In the genomic region with DNA sequence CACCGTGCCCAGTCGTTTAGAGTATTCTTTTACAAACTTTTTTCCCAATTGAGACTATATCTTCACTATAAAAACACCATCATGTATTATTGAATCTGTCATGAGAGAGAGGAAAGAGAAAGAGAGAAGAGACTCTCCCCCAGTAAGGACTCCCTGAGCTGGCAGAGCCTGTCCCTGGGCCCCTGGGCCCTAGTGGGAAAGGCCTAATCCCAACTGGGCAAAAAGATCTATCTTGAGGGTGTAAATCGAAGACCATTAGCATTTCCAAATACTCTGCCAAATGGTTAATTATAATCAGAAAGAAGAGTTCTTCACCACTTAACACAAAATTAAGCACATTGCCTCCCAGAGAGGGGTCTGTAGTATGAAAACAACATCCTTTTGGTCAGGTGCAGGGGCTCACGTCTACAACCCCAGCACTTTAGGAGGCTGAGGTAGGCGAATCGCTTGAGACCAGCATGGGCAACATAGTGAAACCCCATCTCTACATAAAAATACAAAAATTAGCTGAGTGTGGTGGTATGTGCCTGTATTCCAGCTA, we compare ENCODE assay signal across 1 cellular context.
TF ChIP-seq lines count a peak whose summit lies in the region.

No MANE protein-coding gene starts in this region.

TF ChIP-seq in WTC11, 78 proteins besides CTCF, POLR2A, EP300 and RAD21 (continued from another document and continues in another):
- TF ChIP-seq, protein P1, sequence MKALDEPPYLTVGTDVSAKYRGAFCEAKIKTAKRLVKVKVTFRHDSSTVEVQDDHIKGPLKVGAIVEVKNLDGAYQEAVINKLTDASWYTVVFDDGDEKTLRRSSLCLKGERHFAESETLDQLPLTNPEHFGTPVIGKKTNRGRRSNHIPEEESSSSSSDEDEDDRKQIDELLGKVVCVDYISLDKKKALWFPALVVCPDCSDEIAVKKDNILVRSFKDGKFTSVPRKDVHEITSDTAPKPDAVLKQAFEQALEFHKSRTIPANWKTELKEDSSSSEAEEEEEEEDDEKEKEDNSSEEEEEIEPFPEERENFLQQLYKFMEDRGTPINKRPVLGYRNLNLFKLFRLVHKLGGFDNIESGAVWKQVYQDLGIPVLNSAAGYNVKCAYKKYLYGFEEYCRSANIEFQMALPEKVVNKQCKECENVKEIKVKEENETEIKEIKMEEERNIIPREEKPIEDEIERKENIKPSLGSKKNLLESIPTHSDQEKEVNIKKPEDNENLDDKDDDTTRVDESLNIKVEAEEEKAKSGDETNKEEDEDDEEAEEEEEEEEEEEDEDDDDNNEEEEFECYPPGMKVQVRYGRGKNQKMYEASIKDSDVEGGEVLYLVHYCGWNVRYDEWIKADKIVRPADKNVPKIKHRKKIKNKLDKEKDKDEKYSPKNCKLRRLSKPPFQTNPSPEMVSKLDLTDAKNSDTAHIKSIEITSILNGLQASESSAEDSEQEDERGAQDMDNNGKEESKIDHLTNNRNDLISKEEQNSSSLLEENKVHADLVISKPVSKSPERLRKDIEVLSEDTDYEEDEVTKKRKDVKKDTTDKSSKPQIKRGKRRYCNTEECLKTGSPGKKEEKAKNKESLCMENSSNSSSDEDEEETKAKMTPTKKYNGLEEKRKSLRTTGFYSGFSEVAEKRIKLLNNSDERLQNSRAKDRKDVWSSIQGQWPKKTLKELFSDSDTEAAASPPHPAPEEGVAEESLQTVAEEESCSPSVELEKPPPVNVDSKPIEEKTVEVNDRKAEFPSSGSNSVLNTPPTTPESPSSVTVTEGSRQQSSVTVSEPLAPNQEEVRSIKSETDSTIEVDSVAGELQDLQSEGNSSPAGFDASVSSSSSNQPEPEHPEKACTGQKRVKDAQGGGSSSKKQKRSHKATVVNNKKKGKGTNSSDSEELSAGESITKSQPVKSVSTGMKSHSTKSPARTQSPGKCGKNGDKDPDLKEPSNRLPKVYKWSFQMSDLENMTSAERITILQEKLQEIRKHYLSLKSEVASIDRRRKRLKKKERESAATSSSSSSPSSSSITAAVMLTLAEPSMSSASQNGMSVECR (CRISPR knock-in tag; IDR thresholded peaks at IDR 0.05; ENCODE audit: borderline replicate concordance): no peak
- TF ChIP-seq CBFB (CRISPR knock-in tag; IDR thresholded peaks at IDR 0.05; ENCODE audit: low read depth) (no peak), EMX1 (CRISPR knock-in tag; IDR thresholded peaks at IDR 0.05) (no peak), ETV6 (CRISPR knock-in tag; IDR thresholded peaks at IDR 0.05) (no peak), GRHL2 (CRISPR knock-in tag; IDR thresholded peaks at IDR 0.05; ENCODE audit: insufficient replicate concordance, severe bottlenecking) (no peak), SMAD4 (CRISPR knock-in tag; IDR thresholded peaks at IDR 0.05) (no peak), ELF4 (CRISPR knock-in tag; IDR thresholded peaks at IDR 0.05; ENCODE audit: low read depth) (no peak), SP1 (CRISPR knock-in tag; conservative IDR thresholded peaks at IDR 0.05) (no peak), SMAD3 (CRISPR knock-in tag; IDR thresholded peaks at IDR 0.05; ENCODE audit: borderline replicate concordance) (no peak), ZNF317 (CRISPR knock-in tag; IDR thresholded peaks at IDR 0.05; ENCODE audit: borderline replicate concordance, low read depth) (no peak), FOXJ3 (CRISPR knock-in tag; IDR thresholded peaks at IDR 0.05; ENCODE audit: borderline replicate concordance) (no peak), ZNF671 (CRISPR knock-in tag; IDR thresholded peaks at IDR 0.05) (no peak), TP53 (CRISPR knock-in tag; IDR thresholded peaks at IDR 0.05) (no peak), ZBTB21 (CRISPR knock-in tag; IDR thresholded peaks at IDR 0.05; ENCODE audit: borderline replicate concordance) (0 out of 2 replicates have a peak, but pooled peaks have one; percentile 34), CREB1 (CRISPR knock-in tag; IDR thresholded peaks at IDR 0.05) (no peak), ZNF121 (CRISPR knock-in tag; IDR thresholded peaks at IDR 0.05) (0 out of 2 replicates have a peak, but pooled peaks have one; percentile 26), PRRX2 (CRISPR knock-in tag; IDR thresholded peaks at IDR 0.05) (no peak), FOXK1 (CRISPR knock-in tag; IDR thresholded peaks at IDR 0.05) (peak; percentile 41; the same call in 1 of the 2 replicates)
- TF ChIP-seq, protein P2, sequence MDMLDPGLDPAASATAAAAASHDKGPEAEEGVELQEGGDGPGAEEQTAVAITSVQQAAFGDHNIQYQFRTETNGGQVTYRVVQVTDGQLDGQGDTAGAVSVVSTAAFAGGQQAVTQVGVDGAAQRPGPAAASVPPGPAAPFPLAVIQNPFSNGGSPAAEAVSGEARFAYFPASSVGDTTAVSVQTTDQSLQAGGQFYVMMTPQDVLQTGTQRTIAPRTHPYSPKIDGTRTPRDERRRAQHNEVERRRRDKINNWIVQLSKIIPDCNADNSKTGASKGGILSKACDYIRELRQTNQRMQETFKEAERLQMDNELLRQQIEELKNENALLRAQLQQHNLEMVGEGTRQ (CRISPR knock-in tag; IDR thresholded peaks at IDR 0.05): peak; percentile 58
- TF ChIP-seq, protein P3, sequence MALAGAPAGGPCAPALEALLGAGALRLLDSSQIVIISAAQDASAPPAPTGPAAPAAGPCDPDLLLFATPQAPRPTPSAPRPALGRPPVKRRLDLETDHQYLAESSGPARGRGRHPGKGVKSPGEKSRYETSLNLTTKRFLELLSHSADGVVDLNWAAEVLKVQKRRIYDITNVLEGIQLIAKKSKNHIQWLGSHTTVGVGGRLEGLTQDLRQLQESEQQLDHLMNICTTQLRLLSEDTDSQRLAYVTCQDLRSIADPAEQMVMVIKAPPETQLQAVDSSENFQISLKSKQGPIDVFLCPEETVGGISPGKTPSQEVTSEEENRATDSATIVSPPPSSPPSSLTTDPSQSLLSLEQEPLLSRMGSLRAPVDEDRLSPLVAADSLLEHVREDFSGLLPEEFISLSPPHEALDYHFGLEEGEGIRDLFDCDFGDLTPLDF (CRISPR knock-in tag; IDR thresholded peaks at IDR 0.05): no peak
- TF ChIP-seq, protein P4, sequence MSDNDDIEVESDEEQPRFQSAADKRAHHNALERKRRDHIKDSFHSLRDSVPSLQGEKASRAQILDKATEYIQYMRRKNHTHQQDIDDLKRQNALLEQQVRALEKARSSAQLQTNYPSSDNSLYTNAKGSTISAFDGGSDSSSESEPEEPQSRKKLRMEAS (CRISPR knock-in tag; IDR thresholded peaks at IDR 0.05): no peak
- TF ChIP-seq, protein P5, sequence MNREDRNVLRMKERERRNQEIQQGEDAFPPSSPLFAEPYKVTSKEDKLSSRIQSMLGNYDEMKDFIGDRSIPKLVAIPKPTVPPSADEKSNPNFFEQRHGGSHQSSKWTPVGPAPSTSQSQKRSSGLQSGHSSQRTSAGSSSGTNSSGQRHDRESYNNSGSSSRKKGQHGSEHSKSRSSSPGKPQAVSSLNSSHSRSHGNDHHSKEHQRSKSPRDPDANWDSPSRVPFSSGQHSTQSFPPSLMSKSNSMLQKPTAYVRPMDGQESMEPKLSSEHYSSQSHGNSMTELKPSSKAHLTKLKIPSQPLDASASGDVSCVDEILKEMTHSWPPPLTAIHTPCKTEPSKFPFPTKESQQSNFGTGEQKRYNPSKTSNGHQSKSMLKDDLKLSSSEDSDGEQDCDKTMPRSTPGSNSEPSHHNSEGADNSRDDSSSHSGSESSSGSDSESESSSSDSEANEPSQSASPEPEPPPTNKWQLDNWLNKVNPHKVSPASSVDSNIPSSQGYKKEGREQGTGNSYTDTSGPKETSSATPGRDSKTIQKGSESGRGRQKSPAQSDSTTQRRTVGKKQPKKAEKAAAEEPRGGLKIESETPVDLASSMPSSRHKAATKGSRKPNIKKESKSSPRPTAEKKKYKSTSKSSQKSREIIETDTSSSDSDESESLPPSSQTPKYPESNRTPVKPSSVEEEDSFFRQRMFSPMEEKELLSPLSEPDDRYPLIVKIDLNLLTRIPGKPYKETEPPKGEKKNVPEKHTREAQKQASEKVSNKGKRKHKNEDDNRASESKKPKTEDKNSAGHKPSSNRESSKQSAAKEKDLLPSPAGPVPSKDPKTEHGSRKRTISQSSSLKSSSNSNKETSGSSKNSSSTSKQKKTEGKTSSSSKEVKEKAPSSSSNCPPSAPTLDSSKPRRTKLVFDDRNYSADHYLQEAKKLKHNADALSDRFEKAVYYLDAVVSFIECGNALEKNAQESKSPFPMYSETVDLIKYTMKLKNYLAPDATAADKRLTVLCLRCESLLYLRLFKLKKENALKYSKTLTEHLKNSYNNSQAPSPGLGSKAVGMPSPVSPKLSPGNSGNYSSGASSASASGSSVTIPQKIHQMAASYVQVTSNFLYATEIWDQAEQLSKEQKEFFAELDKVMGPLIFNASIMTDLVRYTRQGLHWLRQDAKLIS (CRISPR knock-in tag; IDR thresholded peaks at IDR 0.05; ENCODE audit: borderline replicate concordance): no peak
- TF ChIP-seq, protein P6, sequence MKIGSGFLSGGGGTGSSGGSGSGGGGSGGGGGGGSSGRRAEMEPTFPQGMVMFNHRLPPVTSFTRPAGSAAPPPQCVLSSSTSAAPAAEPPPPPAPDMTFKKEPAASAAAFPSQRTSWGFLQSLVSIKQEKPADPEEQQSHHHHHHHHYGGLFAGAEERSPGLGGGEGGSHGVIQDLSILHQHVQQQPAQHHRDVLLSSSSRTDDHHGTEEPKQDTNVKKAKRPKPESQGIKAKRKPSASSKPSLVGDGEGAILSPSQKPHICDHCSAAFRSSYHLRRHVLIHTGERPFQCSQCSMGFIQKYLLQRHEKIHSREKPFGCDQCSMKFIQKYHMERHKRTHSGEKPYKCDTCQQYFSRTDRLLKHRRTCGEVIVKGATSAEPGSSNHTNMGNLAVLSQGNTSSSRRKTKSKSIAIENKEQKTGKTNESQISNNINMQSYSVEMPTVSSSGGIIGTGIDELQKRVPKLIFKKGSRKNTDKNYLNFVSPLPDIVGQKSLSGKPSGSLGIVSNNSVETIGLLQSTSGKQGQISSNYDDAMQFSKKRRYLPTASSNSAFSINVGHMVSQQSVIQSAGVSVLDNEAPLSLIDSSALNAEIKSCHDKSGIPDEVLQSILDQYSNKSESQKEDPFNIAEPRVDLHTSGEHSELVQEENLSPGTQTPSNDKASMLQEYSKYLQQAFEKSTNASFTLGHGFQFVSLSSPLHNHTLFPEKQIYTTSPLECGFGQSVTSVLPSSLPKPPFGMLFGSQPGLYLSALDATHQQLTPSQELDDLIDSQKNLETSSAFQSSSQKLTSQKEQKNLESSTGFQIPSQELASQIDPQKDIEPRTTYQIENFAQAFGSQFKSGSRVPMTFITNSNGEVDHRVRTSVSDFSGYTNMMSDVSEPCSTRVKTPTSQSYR (CRISPR knock-in tag; IDR thresholded peaks at IDR 0.05): no peak
- TF ChIP-seq, protein P7, sequence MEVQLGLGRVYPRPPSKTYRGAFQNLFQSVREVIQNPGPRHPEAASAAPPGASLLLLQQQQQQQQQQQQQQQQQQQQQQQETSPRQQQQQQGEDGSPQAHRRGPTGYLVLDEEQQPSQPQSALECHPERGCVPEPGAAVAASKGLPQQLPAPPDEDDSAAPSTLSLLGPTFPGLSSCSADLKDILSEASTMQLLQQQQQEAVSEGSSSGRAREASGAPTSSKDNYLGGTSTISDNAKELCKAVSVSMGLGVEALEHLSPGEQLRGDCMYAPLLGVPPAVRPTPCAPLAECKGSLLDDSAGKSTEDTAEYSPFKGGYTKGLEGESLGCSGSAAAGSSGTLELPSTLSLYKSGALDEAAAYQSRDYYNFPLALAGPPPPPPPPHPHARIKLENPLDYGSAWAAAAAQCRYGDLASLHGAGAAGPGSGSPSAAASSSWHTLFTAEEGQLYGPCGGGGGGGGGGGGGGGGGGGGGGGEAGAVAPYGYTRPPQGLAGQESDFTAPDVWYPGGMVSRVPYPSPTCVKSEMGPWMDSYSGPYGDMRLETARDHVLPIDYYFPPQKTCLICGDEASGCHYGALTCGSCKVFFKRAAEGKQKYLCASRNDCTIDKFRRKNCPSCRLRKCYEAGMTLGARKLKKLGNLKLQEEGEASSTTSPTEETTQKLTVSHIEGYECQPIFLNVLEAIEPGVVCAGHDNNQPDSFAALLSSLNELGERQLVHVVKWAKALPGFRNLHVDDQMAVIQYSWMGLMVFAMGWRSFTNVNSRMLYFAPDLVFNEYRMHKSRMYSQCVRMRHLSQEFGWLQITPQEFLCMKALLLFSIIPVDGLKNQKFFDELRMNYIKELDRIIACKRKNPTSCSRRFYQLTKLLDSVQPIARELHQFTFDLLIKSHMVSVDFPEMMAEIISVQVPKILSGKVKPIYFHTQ (CRISPR knock-in tag; IDR thresholded peaks at IDR 0.05): no peak
- TF ChIP-seq, protein P8, sequence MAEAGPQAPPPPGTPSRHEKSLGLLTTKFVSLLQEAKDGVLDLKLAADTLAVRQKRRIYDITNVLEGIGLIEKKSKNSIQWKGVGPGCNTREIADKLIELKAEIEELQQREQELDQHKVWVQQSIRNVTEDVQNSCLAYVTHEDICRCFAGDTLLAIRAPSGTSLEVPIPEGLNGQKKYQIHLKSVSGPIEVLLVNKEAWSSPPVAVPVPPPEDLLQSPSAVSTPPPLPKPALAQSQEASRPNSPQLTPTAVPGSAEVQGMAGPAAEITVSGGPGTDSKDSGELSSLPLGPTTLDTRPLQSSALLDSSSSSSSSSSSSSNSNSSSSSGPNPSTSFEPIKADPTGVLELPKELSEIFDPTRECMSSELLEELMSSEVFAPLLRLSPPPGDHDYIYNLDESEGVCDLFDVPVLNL (CRISPR knock-in tag; IDR thresholded peaks at IDR 0.05; ENCODE audit: borderline replicate concordance, low read depth): no peak
- TF ChIP-seq, protein P9, sequence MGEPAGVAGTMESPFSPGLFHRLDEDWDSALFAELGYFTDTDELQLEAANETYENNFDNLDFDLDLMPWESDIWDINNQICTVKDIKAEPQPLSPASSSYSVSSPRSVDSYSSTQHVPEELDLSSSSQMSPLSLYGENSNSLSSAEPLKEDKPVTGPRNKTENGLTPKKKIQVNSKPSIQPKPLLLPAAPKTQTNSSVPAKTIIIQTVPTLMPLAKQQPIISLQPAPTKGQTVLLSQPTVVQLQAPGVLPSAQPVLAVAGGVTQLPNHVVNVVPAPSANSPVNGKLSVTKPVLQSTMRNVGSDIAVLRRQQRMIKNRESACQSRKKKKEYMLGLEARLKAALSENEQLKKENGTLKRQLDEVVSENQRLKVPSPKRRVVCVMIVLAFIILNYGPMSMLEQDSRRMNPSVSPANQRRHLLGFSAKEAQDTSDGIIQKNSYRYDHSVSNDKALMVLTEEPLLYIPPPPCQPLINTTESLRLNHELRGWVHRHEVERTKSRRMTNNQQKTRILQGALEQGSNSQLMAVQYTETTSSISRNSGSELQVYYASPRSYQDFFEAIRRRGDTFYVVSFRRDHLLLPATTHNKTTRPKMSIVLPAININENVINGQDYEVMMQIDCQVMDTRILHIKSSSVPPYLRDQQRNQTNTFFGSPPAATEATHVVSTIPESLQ (CRISPR knock-in tag; IDR thresholded peaks at IDR 0.05): no peak
- TF ChIP-seq, protein P10, sequence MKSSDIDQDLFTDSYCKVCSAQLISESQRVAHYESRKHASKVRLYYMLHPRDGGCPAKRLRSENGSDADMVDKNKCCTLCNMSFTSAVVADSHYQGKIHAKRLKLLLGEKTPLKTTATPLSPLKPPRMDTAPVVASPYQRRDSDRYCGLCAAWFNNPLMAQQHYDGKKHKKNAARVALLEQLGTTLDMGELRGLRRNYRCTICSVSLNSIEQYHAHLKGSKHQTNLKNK (CRISPR knock-in tag; IDR thresholded peaks at IDR 0.05): peak; percentile 43; the same call in 1 of the 2 replicates
- TF ChIP-seq, protein P11, sequence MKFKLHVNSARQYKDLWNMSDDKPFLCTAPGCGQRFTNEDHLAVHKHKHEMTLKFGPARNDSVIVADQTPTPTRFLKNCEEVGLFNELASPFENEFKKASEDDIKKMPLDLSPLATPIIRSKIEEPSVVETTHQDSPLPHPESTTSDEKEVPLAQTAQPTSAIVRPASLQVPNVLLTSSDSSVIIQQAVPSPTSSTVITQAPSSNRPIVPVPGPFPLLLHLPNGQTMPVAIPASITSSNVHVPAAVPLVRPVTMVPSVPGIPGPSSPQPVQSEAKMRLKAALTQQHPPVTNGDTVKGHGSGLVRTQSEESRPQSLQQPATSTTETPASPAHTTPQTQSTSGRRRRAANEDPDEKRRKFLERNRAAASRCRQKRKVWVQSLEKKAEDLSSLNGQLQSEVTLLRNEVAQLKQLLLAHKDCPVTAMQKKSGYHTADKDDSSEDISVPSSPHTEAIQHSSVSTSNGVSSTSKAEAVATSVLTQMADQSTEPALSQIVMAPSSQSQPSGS (CRISPR knock-in tag; IDR thresholded peaks at IDR 0.05; ENCODE audit: borderline replicate concordance, low read depth): no peak
- TF ChIP-seq, protein P12, sequence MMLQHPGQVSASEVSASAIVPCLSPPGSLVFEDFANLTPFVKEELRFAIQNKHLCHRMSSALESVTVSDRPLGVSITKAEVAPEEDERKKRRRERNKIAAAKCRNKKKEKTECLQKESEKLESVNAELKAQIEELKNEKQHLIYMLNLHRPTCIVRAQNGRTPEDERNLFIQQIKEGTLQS (CRISPR knock-in tag; conservative IDR thresholded peaks at IDR 0.05): no peak
